19 cellular contexts compared by ENCODE assay signal in genomic region chr7:157090485-157091165, GRCh38.
"Had no signal": no experiment of that assay in that cellular context is flagged by ENCODE, and none has a peak within 500 bp of the region (broad histone marks: within the 10 kb centered on the region; RNA-seq: fewer than 3 reads in every experiment).

No MANE protein-coding gene starts in this region.

- H3K36me3 Mint-ChIP-seq: naive thymus-derived CD4-positive, alpha-beta T cell had no signal

- H3K4me3 Mint-ChIP-seq: naive thymus-derived CD4-positive, alpha-beta T cell; nephron progenitor cell had no signal

- FAIRE-seq: frontal cortex, keratinocyte, small intestine had no signal

- H3K27ac Mint-ChIP-seq: naive thymus-derived CD4-positive, alpha-beta T cell; nephron progenitor cell had no signal

- H3K27me3 ChIP-seq: right atrium auricular region, uterus had no signal

- H3K27ac ChIP-seq: coronary artery, heart left ventricle, left ventricle myocardium inferior, neutrophil, right atrium auricular region, uterus had no signal

- H3K36me3 ChIP-seq: heart left ventricle, left ventricle myocardium inferior, neutrophil, right atrium auricular region, uterus had no signal

- DNase-seq: effector CD4-positive, alpha-beta T cell; heart left ventricle; hypothalamus; left cardiac atrium; left ventricle myocardium inferior; mesendoderm; naive thymus-derived CD4-positive, alpha-beta T cell; nephron progenitor cell; small intestine; stimulated activated CD4-positive, alpha-beta T cell treated with anti-CD3 and anti-CD28 coated beads, Interleukin-2, amount 100 ng/mL, for 48 hours; stimulated activated naive CD4-positive, alpha-beta T cell treated with Interleukin-2 at 50 U/mL for 16 hours; trophoblast cell; uterus had no signal

- ATAC-seq: heart left ventricle; left cardiac atrium; naive thymus-derived CD4-positive, alpha-beta T cell had no signal

- H3K4me1 ChIP-seq: heart left ventricle, left ventricle myocardium inferior, right atrium auricular region, uterus had no signal

- H3K9me3 ChIP-seq: neutrophil, uterus had no signal

- H3K4me3 ChIP-seq: coronary artery, heart left ventricle, left ventricle myocardium inferior, lung, right atrium auricular region, uterus had no signal
